In the genomic region with DNA sequence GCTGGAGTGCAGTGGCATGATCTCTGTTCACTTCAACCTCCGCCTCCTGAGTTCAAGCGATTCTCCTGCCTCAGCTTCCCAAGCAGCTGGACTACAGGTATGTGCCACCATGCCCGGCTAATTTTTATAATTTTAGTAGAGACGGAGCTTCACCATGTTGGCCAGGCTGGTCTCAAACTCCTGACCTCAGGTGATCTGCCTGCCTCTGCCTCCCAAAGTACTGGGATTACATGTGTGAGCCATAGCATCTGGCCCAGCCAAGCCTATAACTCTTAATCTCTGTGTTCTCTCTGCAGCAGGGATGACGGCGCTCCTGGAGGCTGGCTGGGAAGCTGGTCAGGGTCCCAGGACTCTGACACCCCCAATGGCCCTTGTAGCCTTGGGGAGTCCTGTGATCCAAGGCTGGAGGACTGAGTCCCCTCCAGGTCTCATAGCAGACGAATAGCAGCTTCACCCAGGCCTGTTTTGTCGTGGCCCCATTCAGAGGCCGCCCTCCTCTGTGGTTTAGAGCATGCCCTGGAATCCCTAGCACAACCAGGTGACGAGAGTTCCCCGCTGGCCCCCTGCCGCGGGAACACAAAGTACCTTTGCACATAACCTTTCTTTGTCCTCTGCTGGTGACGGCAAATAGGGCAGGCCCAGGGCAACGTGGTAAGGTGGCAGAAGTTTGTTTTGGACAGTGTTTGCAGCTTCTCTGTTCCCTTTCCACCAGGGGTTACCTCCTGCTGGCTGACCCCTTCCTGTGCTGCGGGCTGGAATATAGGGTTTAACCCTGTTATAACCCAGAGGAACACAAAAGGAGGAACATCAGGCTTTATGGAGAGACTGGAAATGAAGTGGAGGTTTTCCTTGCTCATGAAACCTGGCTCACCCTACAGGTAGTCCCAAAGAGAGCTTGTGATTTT, we compare ENCODE assay signal across 8 cellular contexts. TPM values are rescaled to one million over a fixed set of nuclear protein-coding genes. Genes with fewer than 3 reads are reported as not detected.
DNase-seq lines count a peak whose midpoint lies in the region; ATAC-seq and TF ChIP-seq lines count a peak whose summit lies in the region.
"Had no signal": no experiment of that assay in that cellular context is flagged by ENCODE, and none has a peak within 500 bp of the region (broad histone marks: within the 10 kb centered on the region; RNA-seq: fewer than 3 reads in every experiment).

No MANE protein-coding gene starts in this region.

- H3K36me3 ChIP-seq in esophagus (ENCODE audit: control insufficient read depth in 2 of 2, insufficient read depth in 2 of 2, low read length in 1 of 2), result no peaks in the 10 kb centered on the region

- no peak for TF ChIP-seq EP300 in Ishikawa (IDR thresholded peaks at IDR 0.05; ENCODE audit: borderline replicate concordance)

- peak overlapping the region; percentile 72 to 87 for H3K27ac ChIP-seq in esophagus (ENCODE audit: low read depth in 2 of 2, low read length in 1 of 2)

- H3K4me3 ChIP-seq in esophagus (ENCODE audit: low read depth in 1 of 2, low read length in 2 of 2), result peak overlapping the region; percentile 20 to 37
- no peak overlapping the region for H3K4me3 ChIP-seq in skeletal muscle cell (ENCODE audit: low read depth, low read length)

- H3K4me1 ChIP-seq in esophagus (ENCODE audit: control insufficient read depth in 2 of 2, insufficient read depth in 2 of 2, low read length in 1 of 2), result peaks cover 12 to 20% of the 10 kb centered on the region in 2 donors

- ATAC-seq in HG02885 (IDR thresholded peaks at IDR 0.05; ENCODE audit: poor library complexity, unreplicated experiment), result no peak

- no peaks in the 10 kb centered on the region for H3K27me3 ChIP-seq in esophagus (ENCODE audit: control insufficient read depth in 1 of 2, insufficient read depth in 2 of 2, low read length in 2 of 2)

- H3K9me3 ChIP-seq in esophagus (ENCODE audit: control insufficient read depth in 2 of 2, insufficient read depth in 1 of 2, low read depth in 1 of 2, low read length in 1 of 2), result no peaks in the 10 kb centered on the region

- DNase-seq in T-helper 9 cell (peak; percentile 60), skeletal muscle cell (ENCODE audit: low read depth) (peak; percentile 35), occipital lobe (lab: John Stamatoyannopoulos, UW) (no peak), NCI-H1105 treated with DMSO at 0.1 percent for 48 hours (lab: John Stamatoyannopoulos, UW) (no peak)
- DNase-seq: activated B cell treated with CpG ODN at 0.5 μM for 24 hours had no signal

- 48 to 53% methylated on average over 16 of the region's 16 CpGs for WGBS in esophagus, 2 donors

- peak; percentile 18; the same call in 1 of the 2 replicates for TF ChIP-seq RAD21 in Ishikawa (IDR thresholded peaks at IDR 0.05; ENCODE audit: low read depth)

TF ChIP-seq in Ishikawa, 13 proteins besides CTCF, POLR2A, EP300 and RAD21:
- TF ChIP-seq, protein P1, sequence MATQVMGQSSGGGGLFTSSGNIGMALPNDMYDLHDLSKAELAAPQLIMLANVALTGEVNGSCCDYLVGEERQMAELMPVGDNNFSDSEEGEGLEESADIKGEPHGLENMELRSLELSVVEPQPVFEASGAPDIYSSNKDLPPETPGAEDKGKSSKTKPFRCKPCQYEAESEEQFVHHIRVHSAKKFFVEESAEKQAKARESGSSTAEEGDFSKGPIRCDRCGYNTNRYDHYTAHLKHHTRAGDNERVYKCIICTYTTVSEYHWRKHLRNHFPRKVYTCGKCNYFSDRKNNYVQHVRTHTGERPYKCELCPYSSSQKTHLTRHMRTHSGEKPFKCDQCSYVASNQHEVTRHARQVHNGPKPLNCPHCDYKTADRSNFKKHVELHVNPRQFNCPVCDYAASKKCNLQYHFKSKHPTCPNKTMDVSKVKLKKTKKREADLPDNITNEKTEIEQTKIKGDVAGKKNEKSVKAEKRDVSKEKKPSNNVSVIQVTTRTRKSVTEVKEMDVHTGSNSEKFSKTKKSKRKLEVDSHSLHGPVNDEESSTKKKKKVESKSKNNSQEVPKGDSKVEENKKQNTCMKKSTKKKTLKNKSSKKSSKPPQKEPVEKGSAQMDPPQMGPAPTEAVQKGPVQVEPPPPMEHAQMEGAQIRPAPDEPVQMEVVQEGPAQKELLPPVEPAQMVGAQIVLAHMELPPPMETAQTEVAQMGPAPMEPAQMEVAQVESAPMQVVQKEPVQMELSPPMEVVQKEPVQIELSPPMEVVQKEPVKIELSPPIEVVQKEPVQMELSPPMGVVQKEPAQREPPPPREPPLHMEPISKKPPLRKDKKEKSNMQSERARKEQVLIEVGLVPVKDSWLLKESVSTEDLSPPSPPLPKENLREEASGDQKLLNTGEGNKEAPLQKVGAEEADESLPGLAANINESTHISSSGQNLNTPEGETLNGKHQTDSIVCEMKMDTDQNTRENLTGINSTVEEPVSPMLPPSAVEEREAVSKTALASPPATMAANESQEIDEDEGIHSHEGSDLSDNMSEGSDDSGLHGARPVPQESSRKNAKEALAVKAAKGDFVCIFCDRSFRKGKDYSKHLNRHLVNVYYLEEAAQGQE (IDR thresholded peaks at IDR 0.05; ENCODE audit: low read depth), result no peak
- peak; percentile 41; the same call in 1 of the 2 replicates for TF ChIP-seq TEAD4 (IDR thresholded peaks at IDR 0.05)

RNA-seq across cellular contexts. Expression of gene TOB1, which starts 43.0 kb away (rescaled TPM):
- 10 to 100 TPM; 32.7 to 52.9 TPM for polyA plus RNA-seq in esophagus
- total RNA-seq in occipital lobe, result 15.0 TPM

Comparison
In these comparisons a context has a peak if more than half of its experiments do, and no peak if none do; other contexts are left out.
1. DNase-seq: peak in T-helper 9 cell (single experiment) and skeletal muscle cell (single experiment); none in occipital lobe (single experiment) and NCI-H1105 treated with DMSO at 0.1 percent for 48 hours (single experiment).